In genomic region chr13:101917833-101918755, GRCh38 we compare ENCODE assay signal across 9 cellular contexts.
DNase-seq lines count a peak whose midpoint lies in the region; ATAC-seq and TF ChIP-seq lines count a peak whose summit lies in the region.
"Had no signal": no experiment of that assay in that cellular context is flagged by ENCODE, and none has a peak within 500 bp of the region (broad histone marks: within the 10 kb centered on the region; RNA-seq: fewer than 3 reads in every experiment).

No MANE protein-coding gene starts in this region.

- H3K4me3 ChIP-seq in endodermal cell (ENCODE audit: low read length): no peak overlapping the region

- intact Hi-C loops in activated T-helper 1 cell treated with anti-CD3 and anti-CD28 coated beads, Interleukin-12 subunit alpha, Interleukin-12 subunit beta, Interleukin-2, Interleukin-4 antibody, amounts not matched to agents 30 ng/mL and 10 ng/mL and 1 ng/mL, durations not matched to agents 14 hours and 24 hours and 36 hours (cut with micrococcal nuclease): no loop called here

- H3K9me3 Mint-ChIP-seq in endodermal cell: no peaks in the 10 kb centered on the region
- no peaks in the 10 kb centered on the region for H3K9me3 Mint-ChIP-seq in activated T-cell treated with anti-CD3 and anti-CD28 coated beads, Interleukin-2, amount 50 U/mL, for 4 hours
- H3K9me3 Mint-ChIP-seq in activated T-helper 1 cell treated with anti-CD3 and anti-CD28 coated beads, Interleukin-12 subunit alpha, Interleukin-12 subunit beta, Interleukin-2, Interleukin-4 antibody, amounts not matched to agents 30 ng/mL and 10 ng/mL and 1 ng/mL, durations not matched to agents 14 hours and 24 hours and 36 hours: no peaks in the 10 kb centered on the region

- no peaks in the 10 kb centered on the region for H3K9me3 ChIP-seq in endodermal cell (ENCODE audit: control insufficient read depth, low read length)

- peaks cover 90% of the 10 kb centered on the region for H3K27me3 ChIP-seq in endodermal cell (ENCODE audit: control insufficient read depth, insufficient read depth, low read length, poor library complexity, severe bottlenecking)

- no peak overlapping the region for H3K27ac ChIP-seq in endodermal cell (ENCODE audit: low read depth, low read length)

- WGBS in endodermal cell (ENCODE audit: insufficient coverage in 1 of 2, insufficient read length in 1 of 2), 2 experiments: 8 to 16% methylated on average over 10 to 14 of the region's 14 CpGs

- H3K36me3 ChIP-seq in endodermal cell (ENCODE audit: control insufficient read depth, insufficient read depth, low read length): no peaks in the 10 kb centered on the region

- no peak for TF ChIP-seq CTCF in endodermal cell (conservative IDR thresholded peaks at IDR 0.05)
- TF ChIP-seq CTCF in omental fat pad (IDR thresholded peaks at IDR 0.05): no peak

- H3K27ac Mint-ChIP-seq in endodermal cell: no peak overlapping the region
- H3K27ac Mint-ChIP-seq in activated T-helper 1 cell treated with anti-CD3 and anti-CD28 coated beads, Interleukin-12 subunit alpha, Interleukin-12 subunit beta, Interleukin-2, Interleukin-4 antibody, amounts not matched to agents 30 ng/mL and 10 ng/mL and 1 ng/mL, durations not matched to agents 14 hours and 24 hours and 36 hours: no peak overlapping the region

- no peaks in the 10 kb centered on the region for H3K4me1 ChIP-seq in endodermal cell (ENCODE audit: control insufficient read depth, insufficient read depth, low read length)

- no peaks in the 10 kb centered on the region for H3K36me3 Mint-ChIP-seq in endodermal cell (ENCODE audit: low read depth)
- H3K36me3 Mint-ChIP-seq in activated T-cell treated with anti-CD3 and anti-CD28 coated beads, Interleukin-2, amount 50 U/mL, for 4 hours (ENCODE audit: insufficient read depth): no peaks in the 10 kb centered on the region
- H3K36me3 Mint-ChIP-seq in activated T-helper 1 cell treated with anti-CD3 and anti-CD28 coated beads, Interleukin-12 subunit alpha, Interleukin-12 subunit beta, Interleukin-2, Interleukin-4 antibody, amounts not matched to agents 30 ng/mL and 10 ng/mL and 1 ng/mL, durations not matched to agents 14 hours and 24 hours and 36 hours (ENCODE audit: low read depth): no peaks in the 10 kb centered on the region

- peaks cover 83% of the 10 kb centered on the region for H3K27me3 Mint-ChIP-seq in endodermal cell (ENCODE audit: insufficient read depth)
- H3K27me3 Mint-ChIP-seq in activated T-cell treated with anti-CD3 and anti-CD28 coated beads, Interleukin-2, amount 50 U/mL, for 4 hours (ENCODE audit: low read depth): peaks cover 58% of the 10 kb centered on the region
- peaks cover 43% of the 10 kb centered on the region for H3K27me3 Mint-ChIP-seq in activated T-helper 1 cell treated with anti-CD3 and anti-CD28 coated beads, Interleukin-12 subunit alpha, Interleukin-12 subunit beta, Interleukin-2, Interleukin-4 antibody, amounts not matched to agents 30 ng/mL and 10 ng/mL and 1 ng/mL, durations not matched to agents 14 hours and 24 hours and 36 hours (ENCODE audit: insufficient read depth)

- H3K4me3 Mint-ChIP-seq in endodermal cell: no peak overlapping the region
- no peak overlapping the region for H3K4me3 Mint-ChIP-seq in activated T-cell treated with anti-CD3 and anti-CD28 coated beads, Interleukin-2, amount 50 U/mL, for 4 hours
- no peak overlapping the region for H3K4me3 Mint-ChIP-seq in activated T-helper 1 cell treated with anti-CD3 and anti-CD28 coated beads, Interleukin-12 subunit alpha, Interleukin-12 subunit beta, Interleukin-2, Interleukin-4 antibody, amounts not matched to agents 30 ng/mL and 10 ng/mL and 1 ng/mL, durations not matched to agents 14 hours and 24 hours and 36 hours

- no peak for ATAC-seq in omental fat pad (ENCODE audit: low FRiP score)
- no peak for ATAC-seq in activated T-cell treated with anti-CD3 and anti-CD28 coated beads, Interleukin-2, amount 50 U/mL, for 4 hours

- H3K9ac ChIP-seq in endodermal cell (ENCODE audit: extremely low read depth, low read length, poor library complexity, severe bottlenecking): no peak overlapping the region

- DNase-seq in NCI-H2081 (lab: John Stamatoyannopoulos, UW): peak; percentile 45 to 80
- DNase-seq in NCI-H2081 treated with DMSO at 0.1 percent for 48 hours (lab: John Stamatoyannopoulos, UW): no peak
- DNase-seq in NCI-H446 treated with DMSO at 0.1 percent for 48 hours (lab: John Stamatoyannopoulos, UW): peak; percentile 68
- DNase-seq in endodermal cell: peak; percentile 64
- peak; percentile 53 for DNase-seq in superior temporal gyrus (ENCODE audit: extremely low spot score)
- no peak for DNase-seq in omental fat pad (ENCODE audit: low spot score)
- DNase-seq in activated T-cell treated with anti-CD3 and anti-CD28 coated beads, Interleukin-2, amount 50 U/mL, for 4 hours: no peak
- no peak for DNase-seq in activated T-helper 1 cell treated with anti-CD3 and anti-CD28 coated beads, Interleukin-12 subunit alpha, Interleukin-12 subunit beta, Interleukin-2, Interleukin-4 antibody, amounts not matched to agents 30 ng/mL and 10 ng/mL and 1 ng/mL, durations not matched to agents 14 hours and 24 hours and 36 hours (ENCODE audit: low spot score)
- DNase-seq: activated CD4-positive, CD25-positive, alpha-beta regulatory T cell had no signal

- peaks cover 3% of the 10 kb centered on the region for H3K4me1 Mint-ChIP-seq in endodermal cell
- no peaks in the 10 kb centered on the region for H3K4me1 Mint-ChIP-seq in activated T-cell treated with anti-CD3 and anti-CD28 coated beads, Interleukin-2, amount 50 U/mL, for 4 hours (ENCODE audit: low read depth)
- H3K4me1 Mint-ChIP-seq in activated T-helper 1 cell treated with anti-CD3 and anti-CD28 coated beads, Interleukin-12 subunit alpha, Interleukin-12 subunit beta, Interleukin-2, Interleukin-4 antibody, amounts not matched to agents 30 ng/mL and 10 ng/mL and 1 ng/mL, durations not matched to agents 14 hours and 24 hours and 36 hours (ENCODE audit: low read depth): no peaks in the 10 kb centered on the region

Comparison
In these comparisons a context has a peak if more than half of its experiments do, and no peak if none do; other contexts are left out.
1. DNase-seq: peak in NCI-H2081 (2 of 2), NCI-H446 treated with DMSO at 0.1 percent for 48 hours (single experiment), endodermal cell (single experiment) and superior temporal gyrus (single experiment); none in NCI-H2081 treated with DMSO at 0.1 percent for 48 hours (single experiment), omental fat pad (single experiment), activated T-cell treated with anti-CD3 and anti-CD28 coated beads, Interleukin-2, amount 50 U/mL, for 4 hours (single experiment) and activated T-helper 1 cell treated with anti-CD3 and anti-CD28 coated beads, Interleukin-12 subunit alpha, Interleukin-12 subunit beta, Interleukin-2, Interleukin-4 antibody, amounts not matched to agents 30 ng/mL and 10 ng/mL and 1 ng/mL, durations not matched to agents 14 hours and 24 hours and 36 hours (single experiment).